Comparison of ENCODE assay signal across 8 cellular contexts in genomic region chr22:20703816-20704609, GRCh38.
A peak's percentile ranks its signal among the peaks of the same experiment; 100 is the strongest.
DNase-seq lines count a peak whose midpoint lies in the region; ATAC-seq, FAIRE-seq and TF ChIP-seq lines count a peak whose summit lies in the region.
"Not testable (repeated sequence)": the region's sequence is repeated elsewhere in the genome, so short reads cannot be mapped to it uniquely, and the experiment has no call there.

No MANE protein-coding gene starts in this region.

- H4K20me1 ChIP-seq in keratinocyte (ENCODE audit: control insufficient read depth, extremely low read depth, insufficient read depth, low read length): not testable (repeated sequence)

- peak in 1 of 3 experiments; percentile 21 for TF ChIP-seq CTCF in keratinocyte (optimal IDR thresholded peaks at IDR 0.05 in 1 of 3, IDR thresholded peaks at IDR 0.05 in 1 of 3, conservative IDR thresholded peaks at IDR 0.05 in 1 of 3; ENCODE audit: extremely low read depth in 1 of 3, insufficient read depth in 2 of 3, low read length in 3 of 3)
- not testable (repeated sequence) for TF ChIP-seq CTCF in psoas muscle (IDR thresholded peaks at IDR 0.05)

- H3K9me1 ChIP-seq in keratinocyte (ENCODE audit: control insufficient read depth, extremely low read depth, insufficient read depth, low read length): not testable (repeated sequence)

- H3K27ac Mint-ChIP-seq in dendritic cell treated with granulocyte-macrophage colony-stimulating factor and Interleukin-4, amounts not matched to agents 40 ng/mL and 50 ng/mL, for 4 days: not testable (repeated sequence)

- peaks cover 34% of the 10 kb centered on the region for H3K36me3 Mint-ChIP-seq in dendritic cell treated with granulocyte-macrophage colony-stimulating factor and Interleukin-4, amounts not matched to agents 40 ng/mL and 50 ng/mL, for 4 days (ENCODE audit: low read depth)

- intact Hi-C loops in dendritic cell treated with granulocyte-macrophage colony-stimulating factor and Interleukin-4, amounts not matched to agents 40 ng/mL and 50 ng/mL, for 4 days (cut with micrococcal nuclease); aorta (cut with DNase I): not testable (repeated sequence)
- intact Hi-C loops in psoas muscle (cut with DNase I): loop anchor here in 1 of 2 donors (5.0 kb wide), 1 partner anchor 1013 kb away; no protein-coding TSS in a partner anchor

- ATAC-seq in GM18867 (IDR thresholded peaks at IDR 0.05; ENCODE audit: unreplicated experiment) (peak; percentile 4), psoas muscle (peak in 2 of 4 donors; percentile 7 to 8), aorta (ENCODE audit: low FRiP score) (peak; percentile 0)

- not testable (repeated sequence) for H3K4me1 ChIP-seq in keratinocyte (ENCODE audit: control insufficient read depth, extremely low read depth, insufficient read depth, low read length); psoas muscle; aorta (ENCODE audit: control insufficient read depth in 1 of 2, insufficient read depth in 2 of 2, low read length in 2 of 2)

- dilution Hi-C loops in keratinocyte (cut with MboI; ENCODE audit: extremely low pct_ligation_motif_present, low sequenced_read_pairs): not testable (repeated sequence)

- WGBS in psoas muscle, 3 donors: 2 to 4% (median 2%) methylated on average over 27 to 69 of the region's 79 CpGs
- 3% methylated on average over 27 to 72 of the region's 79 CpGs for WGBS in aorta, 2 donors

- peak overlapping the region; percentile 37 for H3K4me2 ChIP-seq in keratinocyte (ENCODE audit: control insufficient read depth, extremely low read depth, insufficient read depth, low read depth, low read length)

- not testable (repeated sequence) for H3K9me3 ChIP-seq in keratinocyte (ENCODE audit: control insufficient read depth, low read depth, low read length); psoas muscle; aorta (ENCODE audit: control insufficient read depth, low read length)

- not testable (repeated sequence) for H3K9ac ChIP-seq in keratinocyte (ENCODE audit: control insufficient read depth, extremely low read depth, insufficient read depth, low read length)

- DNase-seq in HT-29 (ENCODE audit: low spot score) (peak; percentile 39), RPMI8226 (peak; percentile 12), aorta (peak in 1 of 2 donors; percentile 70)
- DNase-seq in activated T-cell treated with anti-CD3 and anti-CD28 coated beads, Interleukin-2, amount 50 U/mL, for 1 hour: peak; percentile 58
- DNase-seq in keratinocyte (ENCODE audit: low read depth, low spot score); psoas muscle: not testable (repeated sequence)

- H3K36me3 ChIP-seq in keratinocyte (ENCODE audit: control insufficient read depth in 2 of 2, extremely low read depth in 1 of 2, insufficient read depth in 2 of 2, low read length in 2 of 2); psoas muscle (ENCODE audit: insufficient read depth in 1 of 2, low read depth in 1 of 2); aorta (ENCODE audit: control insufficient read depth in 1 of 2, insufficient read depth in 2 of 2, low read length in 1 of 2): not testable (repeated sequence)

- not testable (repeated sequence) for H3K27ac ChIP-seq in keratinocyte (ENCODE audit: control insufficient read depth, insufficient read depth, low read length); psoas muscle; aorta (ENCODE audit: low read depth in 1 of 2, low read length in 2 of 2)

- H3K4me1 Mint-ChIP-seq in dendritic cell treated with granulocyte-macrophage colony-stimulating factor and Interleukin-4, amounts not matched to agents 40 ng/mL and 50 ng/mL, for 4 days (ENCODE audit: low read depth): peaks cover 13% of the 10 kb centered on the region

- H3K9me3 Mint-ChIP-seq in dendritic cell treated with granulocyte-macrophage colony-stimulating factor and Interleukin-4, amounts not matched to agents 40 ng/mL and 50 ng/mL, for 4 days: not testable (repeated sequence)

- not testable (repeated sequence) for H3K79me2 ChIP-seq in keratinocyte (ENCODE audit: control insufficient read depth, insufficient read depth, low read length)

- H3K4me3 Mint-ChIP-seq in dendritic cell treated with granulocyte-macrophage colony-stimulating factor and Interleukin-4, amounts not matched to agents 40 ng/mL and 50 ng/mL, for 4 days: peak overlapping the region; percentile 94

- not testable (repeated sequence) for H3K27me3 ChIP-seq in keratinocyte (ENCODE audit: control insufficient read depth, extremely low read depth, insufficient read depth, low read length); aorta (ENCODE audit: control insufficient read depth in 1 of 2, insufficient read depth in 2 of 2, low read length in 1 of 2)
- peaks cover 0 to 19% (median 0%) of the 10 kb centered on the region in 3 donors for H3K27me3 ChIP-seq in psoas muscle (ENCODE audit: insufficient read depth in 3 of 3, low read length in 2 of 3)

- not testable (repeated sequence) for FAIRE-seq in keratinocyte (lab: Jason Lieb, UNC)

- H2AFZ ChIP-seq in keratinocyte (ENCODE audit: control insufficient read depth, low read length): not testable (repeated sequence)

- peaks cover 23% of the 10 kb centered on the region for H3K27me3 Mint-ChIP-seq in dendritic cell treated with granulocyte-macrophage colony-stimulating factor and Interleukin-4, amounts not matched to agents 40 ng/mL and 50 ng/mL, for 4 days

- peak overlapping the region in 1 of 3 experiments; percentile 41 for H3K4me3 ChIP-seq in keratinocyte (ENCODE audit: control insufficient read depth in 2 of 3, extremely low read depth in 1 of 3, insufficient read depth in 2 of 3, low read depth in 1 of 3, low read length in 3 of 3)
- H3K4me3 ChIP-seq in psoas muscle: peak overlapping the region; percentile 68
- not testable (repeated sequence) for H3K4me3 ChIP-seq in aorta (ENCODE audit: low read length in 2 of 2)
